1 cellular context compared by ENCODE assay signal in genomic region chr20:35618032-35618371, GRCh38.
A peak's percentile ranks its signal among the peaks of the same experiment; 100 is the strongest.
TF ChIP-seq lines count a peak whose summit lies in the region.

No MANE protein-coding gene starts in this region.

TF ChIP-seq in H1, 55 proteins besides CTCF, POLR2A, EP300 and RAD21:
- peak; percentile 0 for TF ChIP-seq EZH2 (IDR thresholded peaks at IDR 0.05; ENCODE audit: low read depth, low read length, severe bottlenecking)
- no peak for TF ChIP-seq SIN3A (conservative IDR thresholded peaks at IDR 0.05 in 1 of 2, IDR thresholded peaks at IDR 0.05 in 1 of 2; ENCODE audit: low read depth in 1 of 2, low read length in 2 of 2)
- TF ChIP-seq ATF3 (IDR thresholded peaks at IDR 0.05; ENCODE audit: insufficient read depth, low read depth, low read length), result no peak
